ENCODE assay signal across 1 cellular context in genomic region chr5:103428411-103428871, GRCh38.
A peak's percentile ranks its signal among the peaks of the same experiment; 100 is the strongest.
TF ChIP-seq lines count a peak whose summit lies in the region.

No MANE protein-coding gene starts in this region.

TF ChIP-seq in SK-N-SH, 30 proteins besides CTCF, POLR2A, EP300 and RAD21 (continued from another document):
- TF ChIP-seq, protein P1, sequence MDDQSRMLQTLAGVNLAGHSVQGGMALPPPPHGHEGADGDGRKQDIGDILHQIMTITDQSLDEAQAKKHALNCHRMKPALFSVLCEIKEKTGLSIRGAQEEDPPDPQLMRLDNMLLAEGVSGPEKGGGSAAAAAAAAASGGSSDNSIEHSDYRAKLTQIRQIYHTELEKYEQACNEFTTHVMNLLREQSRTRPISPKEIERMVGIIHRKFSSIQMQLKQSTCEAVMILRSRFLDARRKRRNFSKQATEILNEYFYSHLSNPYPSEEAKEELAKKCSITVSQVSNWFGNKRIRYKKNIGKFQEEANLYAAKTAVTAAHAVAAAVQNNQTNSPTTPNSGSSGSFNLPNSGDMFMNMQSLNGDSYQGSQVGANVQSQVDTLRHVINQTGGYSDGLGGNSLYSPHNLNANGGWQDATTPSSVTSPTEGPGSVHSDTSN (IDR thresholded peaks at IDR 0.05) = peak; percentile 45
- TF ChIP-seq TCF12 (IDR thresholded peaks at IDR 0.05) = peak; percentile 58; the same call in 1 of the 2 replicates
- TF ChIP-seq MAX (IDR thresholded peaks at IDR 0.05; ENCODE audit: low read depth) = 0 out of 2 replicates have a peak, but pooled peaks have one; percentile 36
- peak; percentile 21; the same call in 1 of the 2 replicates for TF ChIP-seq JUND (IDR thresholded peaks at IDR 0.05)
- TF ChIP-seq MXI1 (IDR thresholded peaks at IDR 0.05; ENCODE audit: low read depth, low read length) = no peak
- no peak for TF ChIP-seq EZH2phosphoT487 (IDR thresholded peaks at IDR 0.05; ENCODE audit: borderline replicate concordance, low read depth)
